1 cellular context compared by ENCODE assay signal in the genomic region with DNA sequence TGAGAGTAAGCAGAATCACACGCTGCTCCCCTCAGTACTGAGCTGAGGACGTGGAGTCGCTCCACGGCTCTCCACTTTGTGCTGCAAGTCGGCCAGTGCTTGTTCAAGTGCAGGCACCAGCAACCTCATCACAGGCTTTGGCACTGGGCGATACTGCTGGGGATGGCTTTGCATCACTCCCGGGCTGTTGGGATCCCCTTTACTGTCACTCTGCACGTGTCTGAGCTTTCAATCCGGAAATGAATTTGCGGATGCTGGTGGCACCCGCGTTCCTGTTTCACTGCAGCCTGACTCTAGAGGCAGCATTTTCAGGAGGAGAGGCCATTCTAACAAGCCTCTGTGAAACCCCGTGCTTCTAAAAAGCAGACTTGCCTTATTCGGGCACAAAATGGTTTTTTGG.
A peak's percentile ranks its signal among the peaks of the same experiment; 100 is the strongest.
TF ChIP-seq lines count a peak whose summit lies in the region.

No MANE protein-coding gene starts in this region.

TF ChIP-seq in GM12878, 131 proteins besides CTCF, POLR2A, EP300 and RAD21 (continued from another document and continues in another):
- no peak for TF ChIP-seq ATF2 (IDR thresholded peaks at IDR 0.05; ENCODE audit: low read length)
- no peak for TF ChIP-seq HDAC6 (IDR thresholded peaks at IDR 0.05; ENCODE audit: unreplicated experiment)
- no peak for TF ChIP-seq JUNB (IDR thresholded peaks at IDR 0.05)
- no peak for TF ChIP-seq ZNF207 (IDR thresholded peaks at IDR 0.05; ENCODE audit: borderline replicate concordance)
- TF ChIP-seq, protein P1, sequence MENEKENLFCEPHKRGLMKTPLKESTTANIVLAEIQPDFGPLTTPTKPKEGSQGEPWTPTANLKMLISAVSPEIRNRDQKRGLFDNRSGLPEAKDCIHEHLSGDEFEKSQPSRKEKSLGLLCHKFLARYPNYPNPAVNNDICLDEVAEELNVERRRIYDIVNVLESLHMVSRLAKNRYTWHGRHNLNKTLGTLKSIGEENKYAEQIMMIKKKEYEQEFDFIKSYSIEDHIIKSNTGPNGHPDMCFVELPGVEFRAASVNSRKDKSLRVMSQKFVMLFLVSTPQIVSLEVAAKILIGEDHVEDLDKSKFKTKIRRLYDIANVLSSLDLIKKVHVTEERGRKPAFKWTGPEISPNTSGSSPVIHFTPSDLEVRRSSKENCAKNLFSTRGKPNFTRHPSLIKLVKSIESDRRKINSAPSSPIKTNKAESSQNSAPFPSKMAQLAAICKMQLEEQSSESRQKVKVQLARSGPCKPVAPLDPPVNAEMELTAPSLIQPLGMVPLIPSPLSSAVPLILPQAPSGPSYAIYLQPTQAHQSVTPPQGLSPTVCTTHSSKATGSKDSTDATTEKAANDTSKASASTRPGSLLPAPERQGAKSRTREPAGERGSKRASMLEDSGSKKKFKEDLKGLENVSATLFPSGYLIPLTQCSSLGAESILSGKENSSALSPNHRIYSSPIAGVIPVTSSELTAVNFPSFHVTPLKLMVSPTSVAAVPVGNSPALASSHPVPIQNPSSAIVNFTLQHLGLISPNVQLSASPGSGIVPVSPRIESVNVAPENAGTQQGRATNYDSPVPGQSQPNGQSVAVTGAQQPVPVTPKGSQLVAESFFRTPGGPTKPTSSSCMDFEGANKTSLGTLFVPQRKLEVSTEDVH (IDR thresholded peaks at IDR 0.05; ENCODE audit: low read depth, partially characterized antibody), result no peak
- TF ChIP-seq FOXK2 (IDR thresholded peaks at IDR 0.05), result no peak
- no peak for TF ChIP-seq ZSCAN29 (IDR thresholded peaks at IDR 0.05)
- no peak for TF ChIP-seq FOXM1 (IDR thresholded peaks at IDR 0.05; ENCODE audit: low read depth, low read length)
- TF ChIP-seq BHLHE40 (IDR thresholded peaks at IDR 0.05; ENCODE audit: borderline replicate concordance in 1 of 2, low read depth in 2 of 2, low read length in 1 of 2), result peak; percentile 97 to 98
- no peak for TF ChIP-seq ZBTB11 (CRISPR knock-in tag; IDR thresholded peaks at IDR 0.05)
- TF ChIP-seq, protein P2, sequence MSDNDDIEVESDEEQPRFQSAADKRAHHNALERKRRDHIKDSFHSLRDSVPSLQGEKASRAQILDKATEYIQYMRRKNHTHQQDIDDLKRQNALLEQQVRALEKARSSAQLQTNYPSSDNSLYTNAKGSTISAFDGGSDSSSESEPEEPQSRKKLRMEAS (IDR thresholded peaks at IDR 0.05; ENCODE audit: low read depth, low read length), result 0 out of 2 replicates have a peak, but pooled peaks have one; percentile 41
- TF ChIP-seq GABPA (IDR thresholded peaks at IDR 0.05; ENCODE audit: low read depth), result no peak
- no peak for TF ChIP-seq CHD2 (IDR thresholded peaks at IDR 0.05; ENCODE audit: borderline replicate concordance, low read depth, low read length)
- TF ChIP-seq, protein P3, sequence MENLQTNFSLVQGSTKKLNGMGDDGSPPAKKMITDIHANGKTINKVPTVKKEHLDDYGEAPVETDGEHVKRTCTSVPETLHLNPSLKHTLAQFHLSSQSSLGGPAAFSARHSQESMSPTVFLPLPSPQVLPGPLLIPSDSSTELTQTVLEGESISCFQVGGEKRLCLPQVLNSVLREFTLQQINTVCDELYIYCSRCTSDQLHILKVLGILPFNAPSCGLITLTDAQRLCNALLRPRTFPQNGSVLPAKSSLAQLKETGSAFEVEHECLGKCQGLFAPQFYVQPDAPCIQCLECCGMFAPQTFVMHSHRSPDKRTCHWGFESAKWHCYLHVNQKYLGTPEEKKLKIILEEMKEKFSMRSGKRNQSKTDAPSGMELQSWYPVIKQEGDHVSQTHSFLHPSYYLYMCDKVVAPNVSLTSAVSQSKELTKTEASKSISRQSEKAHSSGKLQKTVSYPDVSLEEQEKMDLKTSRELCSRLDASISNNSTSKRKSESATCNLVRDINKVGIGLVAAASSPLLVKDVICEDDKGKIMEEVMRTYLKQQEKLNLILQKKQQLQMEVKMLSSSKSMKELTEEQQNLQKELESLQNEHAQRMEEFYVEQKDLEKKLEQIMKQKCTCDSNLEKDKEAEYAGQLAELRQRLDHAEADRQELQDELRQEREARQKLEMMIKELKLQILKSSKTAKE (IDR thresholded peaks at IDR 0.05; ENCODE audit: low read depth, poor library complexity, severe bottlenecking), result no peak
- TF ChIP-seq EED (IDR thresholded peaks at IDR 0.05; ENCODE audit: low read depth), result peak; percentile 71
- TF ChIP-seq, protein P4, sequence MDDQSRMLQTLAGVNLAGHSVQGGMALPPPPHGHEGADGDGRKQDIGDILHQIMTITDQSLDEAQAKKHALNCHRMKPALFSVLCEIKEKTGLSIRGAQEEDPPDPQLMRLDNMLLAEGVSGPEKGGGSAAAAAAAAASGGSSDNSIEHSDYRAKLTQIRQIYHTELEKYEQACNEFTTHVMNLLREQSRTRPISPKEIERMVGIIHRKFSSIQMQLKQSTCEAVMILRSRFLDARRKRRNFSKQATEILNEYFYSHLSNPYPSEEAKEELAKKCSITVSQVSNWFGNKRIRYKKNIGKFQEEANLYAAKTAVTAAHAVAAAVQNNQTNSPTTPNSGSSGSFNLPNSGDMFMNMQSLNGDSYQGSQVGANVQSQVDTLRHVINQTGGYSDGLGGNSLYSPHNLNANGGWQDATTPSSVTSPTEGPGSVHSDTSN (IDR thresholded peaks at IDR 0.05; ENCODE audit: insufficient replicate concordance, low read depth, low read length), result no peak
- no peak for TF ChIP-seq RELA (IDR thresholded peaks at IDR 0.05; ENCODE audit: borderline replicate concordance, partially characterized antibody)
- no peak for TF ChIP-seq JUND (IDR thresholded peaks at IDR 0.05; ENCODE audit: low read depth, low read length)
- TF ChIP-seq CEBPB (IDR thresholded peaks at IDR 0.05; ENCODE audit: borderline replicate concordance in 1 of 2, low read depth in 2 of 2, low read length in 2 of 2), result no peak
- TF ChIP-seq, protein P5, sequence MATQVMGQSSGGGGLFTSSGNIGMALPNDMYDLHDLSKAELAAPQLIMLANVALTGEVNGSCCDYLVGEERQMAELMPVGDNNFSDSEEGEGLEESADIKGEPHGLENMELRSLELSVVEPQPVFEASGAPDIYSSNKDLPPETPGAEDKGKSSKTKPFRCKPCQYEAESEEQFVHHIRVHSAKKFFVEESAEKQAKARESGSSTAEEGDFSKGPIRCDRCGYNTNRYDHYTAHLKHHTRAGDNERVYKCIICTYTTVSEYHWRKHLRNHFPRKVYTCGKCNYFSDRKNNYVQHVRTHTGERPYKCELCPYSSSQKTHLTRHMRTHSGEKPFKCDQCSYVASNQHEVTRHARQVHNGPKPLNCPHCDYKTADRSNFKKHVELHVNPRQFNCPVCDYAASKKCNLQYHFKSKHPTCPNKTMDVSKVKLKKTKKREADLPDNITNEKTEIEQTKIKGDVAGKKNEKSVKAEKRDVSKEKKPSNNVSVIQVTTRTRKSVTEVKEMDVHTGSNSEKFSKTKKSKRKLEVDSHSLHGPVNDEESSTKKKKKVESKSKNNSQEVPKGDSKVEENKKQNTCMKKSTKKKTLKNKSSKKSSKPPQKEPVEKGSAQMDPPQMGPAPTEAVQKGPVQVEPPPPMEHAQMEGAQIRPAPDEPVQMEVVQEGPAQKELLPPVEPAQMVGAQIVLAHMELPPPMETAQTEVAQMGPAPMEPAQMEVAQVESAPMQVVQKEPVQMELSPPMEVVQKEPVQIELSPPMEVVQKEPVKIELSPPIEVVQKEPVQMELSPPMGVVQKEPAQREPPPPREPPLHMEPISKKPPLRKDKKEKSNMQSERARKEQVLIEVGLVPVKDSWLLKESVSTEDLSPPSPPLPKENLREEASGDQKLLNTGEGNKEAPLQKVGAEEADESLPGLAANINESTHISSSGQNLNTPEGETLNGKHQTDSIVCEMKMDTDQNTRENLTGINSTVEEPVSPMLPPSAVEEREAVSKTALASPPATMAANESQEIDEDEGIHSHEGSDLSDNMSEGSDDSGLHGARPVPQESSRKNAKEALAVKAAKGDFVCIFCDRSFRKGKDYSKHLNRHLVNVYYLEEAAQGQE (IDR thresholded peaks at IDR 0.05; ENCODE audit: low read depth, low read length), result no peak
- TF ChIP-seq, protein P6, sequence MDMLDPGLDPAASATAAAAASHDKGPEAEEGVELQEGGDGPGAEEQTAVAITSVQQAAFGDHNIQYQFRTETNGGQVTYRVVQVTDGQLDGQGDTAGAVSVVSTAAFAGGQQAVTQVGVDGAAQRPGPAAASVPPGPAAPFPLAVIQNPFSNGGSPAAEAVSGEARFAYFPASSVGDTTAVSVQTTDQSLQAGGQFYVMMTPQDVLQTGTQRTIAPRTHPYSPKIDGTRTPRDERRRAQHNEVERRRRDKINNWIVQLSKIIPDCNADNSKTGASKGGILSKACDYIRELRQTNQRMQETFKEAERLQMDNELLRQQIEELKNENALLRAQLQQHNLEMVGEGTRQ (IDR thresholded peaks at IDR 0.05; ENCODE audit: borderline replicate concordance, low read depth, low read length), result no peak
- no peak for TF ChIP-seq E2F4 (IDR thresholded peaks at IDR 0.05; ENCODE audit: low read depth, low read length)
- TF ChIP-seq RUNX3 (IDR thresholded peaks at IDR 0.05; ENCODE audit: low read length), result 0 out of 2 replicates have a peak, but pooled peaks have one; percentile 22
- TF ChIP-seq, protein P7, sequence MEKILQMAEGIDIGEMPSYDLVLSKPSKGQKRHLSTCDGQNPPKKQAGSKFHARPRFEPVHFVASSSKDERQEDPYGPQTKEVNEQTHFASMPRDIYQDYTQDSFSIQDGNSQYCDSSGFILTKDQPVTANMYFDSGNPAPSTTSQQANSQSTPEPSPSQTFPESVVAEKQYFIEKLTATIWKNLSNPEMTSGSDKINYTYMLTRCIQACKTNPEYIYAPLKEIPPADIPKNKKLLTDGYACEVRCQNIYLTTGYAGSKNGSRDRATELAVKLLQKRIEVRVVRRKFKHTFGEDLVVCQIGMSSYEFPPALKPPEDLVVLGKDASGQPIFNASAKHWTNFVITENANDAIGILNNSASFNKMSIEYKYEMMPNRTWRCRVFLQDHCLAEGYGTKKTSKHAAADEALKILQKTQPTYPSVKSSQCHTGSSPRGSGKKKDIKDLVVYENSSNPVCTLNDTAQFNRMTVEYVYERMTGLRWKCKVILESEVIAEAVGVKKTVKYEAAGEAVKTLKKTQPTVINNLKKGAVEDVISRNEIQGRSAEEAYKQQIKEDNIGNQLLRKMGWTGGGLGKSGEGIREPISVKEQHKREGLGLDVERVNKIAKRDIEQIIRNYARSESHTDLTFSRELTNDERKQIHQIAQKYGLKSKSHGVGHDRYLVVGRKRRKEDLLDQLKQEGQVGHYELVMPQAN (conservative IDR thresholded peaks at IDR 0.05), result no peak
- TF ChIP-seq ZNF274 (IDR thresholded peaks at IDR 0.05; ENCODE audit: insufficient read depth, insufficient read length), result no peak
- TF ChIP-seq TAF1 (IDR thresholded peaks at IDR 0.05; ENCODE audit: borderline replicate concordance, low read depth, low read length), result no peak
- peak; percentile 67; the same call in 1 of the 2 replicates for TF ChIP-seq CREB1 (IDR thresholded peaks at IDR 0.05; ENCODE audit: low read depth)
- peak; percentile 30; the same call in 1 of the 2 replicates for TF ChIP-seq SMC3 (IDR thresholded peaks at IDR 0.05; ENCODE audit: borderline replicate concordance, low read length)
- no peak for TF ChIP-seq IRF5 (IDR thresholded peaks at IDR 0.05; ENCODE audit: borderline replicate concordance)
